8 cellular contexts compared by ENCODE assay signal in the genomic region with DNA sequence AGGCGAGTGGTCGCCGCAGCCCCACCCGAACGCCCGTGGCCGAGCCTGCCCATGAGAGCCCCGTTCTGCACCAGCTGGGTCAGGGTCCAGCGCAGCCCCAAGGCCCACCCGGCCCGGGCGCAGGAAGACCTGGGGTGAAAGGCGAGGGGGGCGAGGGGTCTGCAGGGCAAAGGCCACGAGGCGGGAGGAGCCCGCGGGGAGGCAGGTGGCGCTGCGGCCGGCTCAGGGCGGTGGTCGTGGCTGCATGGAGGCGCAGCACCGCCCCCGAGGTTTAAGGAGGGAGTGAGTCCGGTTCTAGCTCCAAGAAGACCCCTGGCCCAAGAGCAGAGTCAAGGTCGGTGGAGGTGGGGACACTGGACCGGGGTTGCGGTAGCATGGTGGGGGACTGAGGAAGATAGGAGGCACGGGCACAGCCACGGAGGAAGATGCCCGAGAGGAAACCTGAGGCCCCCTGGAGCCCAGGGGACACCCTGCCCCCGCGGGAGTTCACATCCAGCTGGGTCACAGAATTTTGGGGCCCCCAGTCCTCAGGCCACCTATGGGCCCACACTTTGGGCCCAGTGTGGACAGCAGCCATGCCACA. TPM values are rescaled to one million over a fixed set of nuclear protein-coding genes. Genes with fewer than 3 reads are reported as not detected.
A peak's percentile ranks its signal among the peaks of the same experiment; 100 is the strongest.
DNase-seq lines count a peak whose midpoint lies in the region; ATAC-seq and TF ChIP-seq lines count a peak whose summit lies in the region.

No MANE protein-coding gene starts in this region.

- H4K20me1 ChIP-seq in hepatocyte (ENCODE audit: insufficient read depth, poor library complexity, severe bottlenecking), result no peaks in the 10 kb centered on the region

- ATAC-seq in activated B cell treated with CpG ODN at 0.5 μM for 24 hours (ENCODE audit: low read depth), result peak; percentile 11
- no peak for ATAC-seq in stimulated activated effector memory CD8-positive, alpha-beta T cell treated with anti-CD3 and anti-CD28 coated beads, Interleukin-12 subunit alpha, Interleukin-12 subunit beta, amount 100 ng/mL, for 72 hours
- no peak for ATAC-seq in GM19324 (IDR thresholded peaks at IDR 0.05; ENCODE audit: low FRiP score, unreplicated experiment)
- ATAC-seq in GM21529 (IDR thresholded peaks at IDR 0.05; ENCODE audit: unreplicated experiment), result no peak

- DNase-seq in H7 (no peak), activated B cell treated with CpG ODN at 0.5 μM for 24 hours (peak; percentile 47), hepatocyte (ENCODE audit: low spot score) (no peak), OCI-M1 (lab: John Stamatoyannopoulos, UW) (no peak)
- DNase-seq in stimulated activated effector memory CD8-positive, alpha-beta T cell treated with anti-CD3 and anti-CD28 coated beads, Interleukin-12 subunit alpha, Interleukin-12 subunit beta, amount 100 ng/mL, for 72 hours (ENCODE audit: low spot score in 2 of 2), result no peak
- no peak for DNase-seq in activated CD4-positive, alpha-beta T cell treated with anti-CD3 and anti-CD28 coated beads, Interleukin-2, amount 50 U/mL, for 48 hours

- H3K4me3 Mint-ChIP-seq in activated B cell treated with CpG ODN at 0.5 μM for 24 hours, result peak overlapping the region; percentile 69
- H3K4me3 Mint-ChIP-seq in stimulated activated effector memory CD8-positive, alpha-beta T cell treated with anti-CD3 and anti-CD28 coated beads, Interleukin-12 subunit alpha, Interleukin-12 subunit beta, amount 100 ng/mL, for 72 hours, result peak overlapping the region; percentile 73

- peak overlapping the region; percentile 39 for H2AFZ ChIP-seq in hepatocyte

- CTCF ChIA-PET in activated B cell treated with CpG ODN at 0.5 μM for 24 hours (lab: Charles Lee), result interaction anchor here (0.7 to 4.0 kb wide), 10 partner anchors 10 to 370 kb away, joined by 3 to 39 read pairs (median 9); partner anchors contain the start of genes DENND6B and SCO2

- H3K27me3 ChIP-seq in H7 (ENCODE audit: control insufficient read depth, insufficient read depth, low read length) (no peaks in the 10 kb centered on the region), hepatocyte (no peaks in the 10 kb centered on the region)

- WGBS in hepatocyte (ENCODE audit: low lambda C conversion rate, missing lambda C conversion rate), result 20% methylated on average over 22 of the region's 35 CpGs

- H3K36me3 ChIP-seq in H7 (replicated peaks; ENCODE audit: control insufficient read depth, insufficient read depth, low read length), result peaks cover under 1% of the 10 kb centered on the region; the same call in 1 of the 2 replicates
- no peaks in the 10 kb centered on the region for H3K36me3 ChIP-seq in hepatocyte (replicated peaks; ENCODE audit: insufficient read depth, low read depth)

- peak overlapping the region; percentile 74 for H3K4me3 ChIP-seq in H7 (ENCODE audit: insufficient read depth, low read depth, low read length)
- peak overlapping the region; percentile 70 for H3K4me3 ChIP-seq in hepatocyte

- peak overlapping the region; percentile 99 for H3K4me2 ChIP-seq in hepatocyte

- H3K79me2 ChIP-seq in hepatocyte, result peaks cover 21% of the 10 kb centered on the region

- H3K9me3 Mint-ChIP-seq in activated B cell treated with CpG ODN at 0.5 μM for 24 hours, result no peaks in the 10 kb centered on the region
- no peaks in the 10 kb centered on the region for H3K9me3 Mint-ChIP-seq in stimulated activated effector memory CD8-positive, alpha-beta T cell treated with anti-CD3 and anti-CD28 coated beads, Interleukin-12 subunit alpha, Interleukin-12 subunit beta, amount 100 ng/mL, for 72 hours

- peaks cover 13% of the 10 kb centered on the region for H3K4me1 ChIP-seq in hepatocyte (ENCODE audit: insufficient read depth)

- POLR2A ChIA-PET in activated B cell treated with CpG ODN at 0.5 μM for 24 hours (lab: Charles Lee), result interaction anchor here (0.5 to 3.0 kb wide), 23 partner anchors 8 to 369 kb away, joined by 3 to 17 read pairs (median 5); partner anchors contain the start of genes LMF2, MAPK12, NCAPH2 and SCO2

- intact Hi-C loops in activated B cell treated with CpG ODN at 0.5 μM for 24 hours (cut with micrococcal nuclease), result loop anchor here (1.0 kb wide), 8 partner anchors 10 to 440 kb away; partner anchors contain the start of genes DENND6B, MAPK11, MAPK12 and SCO2

- peaks cover 23% of the 10 kb centered on the region for H3K4me1 Mint-ChIP-seq in activated B cell treated with CpG ODN at 0.5 μM for 24 hours
- peaks cover 17% of the 10 kb centered on the region for H3K4me1 Mint-ChIP-seq in stimulated activated effector memory CD8-positive, alpha-beta T cell treated with anti-CD3 and anti-CD28 coated beads, Interleukin-12 subunit alpha, Interleukin-12 subunit beta, amount 100 ng/mL, for 72 hours

- H3K27ac ChIP-seq in hepatocyte, result no peak overlapping the region

- H3K27ac Mint-ChIP-seq in activated B cell treated with CpG ODN at 0.5 μM for 24 hours, result no peak overlapping the region
- H3K27ac Mint-ChIP-seq in stimulated activated effector memory CD8-positive, alpha-beta T cell treated with anti-CD3 and anti-CD28 coated beads, Interleukin-12 subunit alpha, Interleukin-12 subunit beta, amount 100 ng/mL, for 72 hours, result no peak overlapping the region

- TF ChIP-seq CTCF in activated B cell treated with CpG ODN at 0.5 μM for 24 hours (IDR thresholded peaks at IDR 0.05) (no peak), hepatocyte (IDR thresholded peaks at IDR 0.05; ENCODE audit: poor library complexity) (no peak)

- H3K36me3 Mint-ChIP-seq in activated B cell treated with CpG ODN at 0.5 μM for 24 hours (ENCODE audit: low read depth), result peaks cover 12% of the 10 kb centered on the region
- peaks cover 14% of the 10 kb centered on the region for H3K36me3 Mint-ChIP-seq in stimulated activated effector memory CD8-positive, alpha-beta T cell treated with anti-CD3 and anti-CD28 coated beads, Interleukin-12 subunit alpha, Interleukin-12 subunit beta, amount 100 ng/mL, for 72 hours

- no peaks in the 10 kb centered on the region for H3K9me3 ChIP-seq in hepatocyte (ENCODE audit: low read depth)

- H3K9me2 ChIP-seq in hepatocyte (replicated peaks; ENCODE audit: insufficient read depth), result no peaks in the 10 kb centered on the region

- no peaks in the 10 kb centered on the region for H3K27me3 Mint-ChIP-seq in activated B cell treated with CpG ODN at 0.5 μM for 24 hours

RNA-seq across cellular contexts. Expression of gene HDAC10, which starts 0.5 kb away (rescaled TPM):
- 15.7 and 22.4 TPM in 2 replicates for total RNA-seq in H7 (2014; rRNA removed; shearing (Covaris generic))
- total RNA-seq in activated B cell treated with CpG ODN at 0.5 μM for 24 hours (65.0 and 68.2 TPM in 2 replicates), hepatocyte (21.5 and 23.8 TPM in 2 replicates)
- polyA plus RNA-seq in hepatocyte, result 30.2 and 40.5 TPM in 2 replicates

RNA-seq across cellular contexts. Expression of gene TUBGCP6, which starts 6.7 kb away (rescaled TPM):
- total RNA-seq in H7 (2014; rRNA removed; shearing (Covaris generic)), result 24.0 and 31.6 TPM in 2 replicates
- total RNA-seq in activated B cell treated with CpG ODN at 0.5 μM for 24 hours, result 87.5 and 103 TPM in 2 replicates
- 14.0 and 26.2 TPM in 2 replicates for total RNA-seq in hepatocyte
- polyA plus RNA-seq in hepatocyte, result 31.5 and 44.1 TPM in 2 replicates

RNA-seq across cellular contexts. Expression of gene MAPK12, which starts 9.9 kb away (rescaled TPM):
- total RNA-seq in H7 (2014; rRNA removed; shearing (Covaris generic)), result 21.2 and 23.8 TPM in 2 replicates
- total RNA-seq in activated B cell treated with CpG ODN at 0.5 μM for 24 hours (4.1 and 4.4 TPM in 2 replicates), hepatocyte (12.5 and 13.8 TPM in 2 replicates)
- polyA plus RNA-seq in hepatocyte, result 33.8 and 51.4 TPM in 2 replicates

RNA-seq across cellular contexts. Expression of gene MAPK11, which starts 18.6 kb away (rescaled TPM):
- total RNA-seq in H7 (2014; rRNA removed; shearing (Covaris generic)), result 1.4 and 2.4 TPM in 2 replicates
- 10.7 and 11.3 TPM in 2 replicates for total RNA-seq in activated B cell treated with CpG ODN at 0.5 μM for 24 hours
- 1.4 and 2.3 TPM in 2 replicates for total RNA-seq in hepatocyte
- polyA plus RNA-seq in hepatocyte, result 0.62 and 1.1 TPM in 2 replicates

RNA-seq across cellular contexts. Expression of gene SELENOO, which starts 50.8 kb away (rescaled TPM):
- 27.8 and 29.9 TPM in 2 replicates for total RNA-seq in H7 (2014; rRNA removed; shearing (Covaris generic))
- 33.9 and 39.0 TPM in 2 replicates for total RNA-seq in activated B cell treated with CpG ODN at 0.5 μM for 24 hours
- total RNA-seq in hepatocyte, result 27.3 and 31.6 TPM in 2 replicates
- 35.2 and 37.7 TPM in 2 replicates for polyA plus RNA-seq in hepatocyte
